8 cellular contexts compared by ENCODE assay signal in genomic region chr19:7925171-7925837, GRCh38. TPM values are rescaled to one million over a fixed set of nuclear protein-coding genes. Genes with fewer than 3 reads are reported as not detected.
DNase-seq lines count a peak whose midpoint lies in the region; ATAC-seq, FAIRE-seq and TF ChIP-seq lines count a peak whose summit lies in the region.

No MANE protein-coding gene starts in this region.

- peak overlapping the region; percentile 100 for H3K4me2 ChIP-seq in A549

- H3K4me3 ChIP-seq in A549 (peak overlapping the region; percentile 82), lower leg skin (ENCODE audit: low read depth, poor library complexity, severe bottlenecking) (peak overlapping the region; percentile 11)

- peak; percentile 21 to 47; a peak in 4 of 5 replicates for TF ChIP-seq RAD21 in A549 (conservative IDR thresholded peaks at IDR 0.05 in 1 of 2, IDR thresholded peaks at IDR 0.05 in 1 of 2)

- intact Hi-C loops in lower leg skin (cut with DNase I; ENCODE audit: low total_unique reads): loop anchor here (5.0 kb wide), 1 partner anchor 73 kb away; no protein-coding TSS in a partner anchor

- no peaks in the 10 kb centered on the region for H3K9me3 ChIP-seq in A549

- WGBS in A549 (ENCODE audit: missing lambda C conversion rate): no CpG with 5 or more reads among the region's 95 CpGs
- WGBS in lower leg skin, 2 donors: 0 to 1% methylated on average over 14 to 30 of the region's 95 CpGs

- H3K27ac ChIP-seq in A549: peak overlapping the region; percentile 80 to 92

- no peak for TF ChIP-seq POLR2A in A549 (IDR thresholded peaks at IDR 0.05; ENCODE audit: low read length)
- TF ChIP-seq POLR2A in lower leg skin (IDR thresholded peaks at IDR 0.05): no peak

- peaks cover 28% of the 10 kb centered on the region for H3K4me1 ChIP-seq in A549

- TF ChIP-seq CTCF in A549 (IDR thresholded peaks at IDR 0.05) (peak; percentile 79), GM20000 (IDR thresholded peaks at IDR 0.05; ENCODE audit: extremely low read depth, missing control alignments) (peak; percentile 87), lower leg skin (IDR thresholded peaks at IDR 0.05) (no peak)

- peak; percentile 71 to 75 for DNase-seq in A549 (ENCODE audit: low read depth in 1 of 2, low spot score in 1 of 2)
- peak; percentile 93 for DNase-seq in GM20000 (ENCODE audit: low spot score)
- peak; percentile 81 to 90 for DNase-seq in NCI-H446 (lab: John Stamatoyannopoulos, UW)
- peak; percentile 75 for DNase-seq in activated CD4-positive, CD25-positive, alpha-beta regulatory T cell treated with anti-CD3 and anti-CD28 coated beads, Interleukin-2, amount 50 U/mL, for 72 hours
- DNase-seq in cerebellar cortex (ENCODE audit: low spot score): peak; percentile 69
- peak in 1 of 2 donors; percentile 94 for DNase-seq in lower leg skin (ENCODE audit: low spot score in 2 of 2)
- peak; percentile 62 to 63 (median 63) for DNase-seq in stimulated activated CD4-positive, alpha-beta T cell treated with anti-CD3 and anti-CD28 coated beads, TNF-alpha, amount 100 ng/mL, for 4 hours (ENCODE audit: low read depth in 3 of 3)

- POLR2A ChIA-PET in A549 (lab: Yijun Ruan, JAX): no interaction called here

- TF ChIP-seq EP300 in A549 (IDR thresholded peaks at IDR 0.05): no peak

- CTCF ChIA-PET in A549 (lab: Yijun Ruan, JAX): no interaction called here

- ATAC-seq in A549 (peak; percentile 48 to 55; a peak in 5 of 6 replicates), HG02970 (IDR thresholded peaks at IDR 0.05; ENCODE audit: low FRiP score, unreplicated experiment) (no peak)

- FAIRE-seq in A549 (lab: Jason Lieb, UNC): no peak

TF ChIP-seq in A549, 52 proteins besides CTCF, POLR2A, EP300 and RAD21 (continues in another document):
- TF ChIP-seq PHF8 (IDR thresholded peaks at IDR 0.05; ENCODE audit: borderline replicate concordance, low read depth) (no peak), TFCP2L1 (CRISPR knock-in tag; IDR thresholded peaks at IDR 0.05) (no peak), SREBF2 (IDR thresholded peaks at IDR 0.05) (no peak), MYC (IDR thresholded peaks at IDR 0.05; ENCODE audit: borderline replicate concordance, low read length) (no peak), CBX8 (IDR thresholded peaks at IDR 0.05) (no peak), MAFK (IDR thresholded peaks at IDR 0.05; ENCODE audit: partially characterized antibody) (no peak), RFX5 (IDR thresholded peaks at IDR 0.05) (no peak), NPAS2 (CRISPR knock-in tag; IDR thresholded peaks at IDR 0.05; ENCODE audit: borderline replicate concordance) (no peak), CEBPB (IDR thresholded peaks at IDR 0.05) (no peak), NR3C1 (IDR thresholded peaks at IDR 0.05) (no peak), CHD4 (IDR thresholded peaks at IDR 0.05; ENCODE audit: borderline replicate concordance) (no peak), HOXB5 (CRISPR knock-in tag; IDR thresholded peaks at IDR 0.05) (peak; percentile 69; the same call in 1 of the 2 replicates), ESRRA (IDR thresholded peaks at IDR 0.05; ENCODE audit: borderline replicate concordance, low read length) (no peak), EHF (CRISPR knock-in tag; IDR thresholded peaks at IDR 0.05) (no peak), GATA3 (IDR thresholded peaks at IDR 0.05; ENCODE audit: borderline replicate concordance) (no peak), CBX2 (IDR thresholded peaks at IDR 0.05; ENCODE audit: borderline replicate concordance, low read depth) (no peak), MAZ (IDR thresholded peaks at IDR 0.05; ENCODE audit: borderline replicate concordance, low read depth, low read length) (no peak), BCL3 (IDR thresholded peaks at IDR 0.05) (no peak), KDM5A (IDR thresholded peaks at IDR 0.05) (no peak), USF2 (IDR thresholded peaks at IDR 0.05) (no peak), NFE2L2 (conservative IDR thresholded peaks at IDR 0.05; ENCODE audit: low read length) (no peak), PBX3 (IDR thresholded peaks at IDR 0.05) (no peak), HEYL (CRISPR knock-in tag; IDR thresholded peaks at IDR 0.05) (no peak), FOSB (CRISPR knock-in tag; IDR thresholded peaks at IDR 0.05) (no peak), CHD2 (IDR thresholded peaks at IDR 0.05; ENCODE audit: low read length, partially characterized antibody) (no peak), SMC3 (IDR thresholded peaks at IDR 0.05) (peak; percentile 58), FOSL2 (IDR thresholded peaks at IDR 0.05) (no peak), FOSL2 (CRISPR knock-in tag; IDR thresholded peaks at IDR 0.05) (no peak), HDAC2 (IDR thresholded peaks at IDR 0.05) (no peak), MAX (IDR thresholded peaks at IDR 0.05) (peak; percentile 98), JUNB (IDR thresholded peaks at IDR 0.05) (no peak)

RNA-seq across cellular contexts. Expression of gene CTXN1, which starts 0.6 kb away (rescaled TPM):
- 0.79 and 1.2 TPM in 2 replicates for polyA plus RNA-seq in A549 (2011; rRNA removed)
- 10.8 and 16.5 TPM in 2 replicates for polyA plus RNA-seq in A549 (2012; cell fraction: cytosol; rRNA removed)
- polyA plus RNA-seq in A549 (2012; cell fraction: nucleus; rRNA removed): 11.0 and 16.2 TPM in 2 replicates
- 7.9 to 10.7 TPM (median 9.9 TPM) in 3 replicates for polyA plus RNA-seq in A549 (2017; fragmentation: RNase III; extraction: RNeasy Plus Mini Kit Qiagen cat#74134 plus additional on column Dnase treatment)
- 0.33 and 0.78 TPM in 2 replicates for polyA minus RNA-seq in A549 (2011; rRNA and poly(A)+ RNA removed)
- total RNA-seq in lower leg skin: 1 to 10 TPM; 4.0 to 4.8 (median 4.0) TPM

RNA-seq across cellular contexts. Expression of gene SNAPC2, which starts 5.2 kb away (rescaled TPM):
- polyA plus RNA-seq in A549 (2011; rRNA removed) (8.8 and 9.2 TPM in 2 replicates), A549 (2017; fragmentation: RNase III; extraction: RNeasy Plus Mini Kit Qiagen cat#74134 plus additional on column Dnase treatment) (13.4 to 13.8 TPM (median 13.8 TPM) in 3 replicates)
- 17.1 and 22.8 TPM in 2 replicates for polyA plus RNA-seq in A549 (2012; cell fraction: cytosol; rRNA removed)
- 20.9 and 24.4 TPM in 2 replicates for polyA plus RNA-seq in A549 (2012; cell fraction: nucleus; rRNA removed)
- 8.2 and 10.5 TPM in 2 replicates for polyA minus RNA-seq in A549 (2011; rRNA and poly(A)+ RNA removed)
- total RNA-seq in lower leg skin: 10 to 100 TPM; 15.7 to 26.4 (median 24.6) TPM

RNA-seq across cellular contexts. Expression of gene TGFBR3L, which starts 10.7 kb away (rescaled TPM):
- polyA plus RNA-seq in A549 (2011; rRNA removed) (0.21 and 0.40 TPM in 2 replicates), A549 (2017; fragmentation: RNase III; extraction: RNeasy Plus Mini Kit Qiagen cat#74134 plus additional on column Dnase treatment) (0.70 to 1.4 TPM (median 1.2 TPM) in 3 replicates)
- polyA plus RNA-seq in A549 (2012; cell fraction: cytosol; rRNA removed): 1.2 and 2.0 TPM in 2 replicates
- 1.2 and 3.0 TPM in 2 replicates for polyA plus RNA-seq in A549 (2012; cell fraction: nucleus; rRNA removed)
- polyA minus RNA-seq in A549 (2011; rRNA and poly(A)+ RNA removed): 0.39 TPM in 1 of 2 replicates, not detected in the other
- 1 to 10 TPM in 3 of 4 donors, not detected in 1; 1.5 to 3.7 (median 2.1) TPM for total RNA-seq in lower leg skin

RNA-seq across cellular contexts. Expression of gene TIMM44, which starts 18.2 kb away (rescaled TPM):
- polyA plus RNA-seq in A549 (2011; rRNA removed) (23.0 and 53.2 TPM in 2 replicates), A549 (2017; fragmentation: RNase III; extraction: RNeasy Plus Mini Kit Qiagen cat#74134 plus additional on column Dnase treatment) (29.7 to 37.9 TPM (median 33.4 TPM) in 3 replicates)
- polyA plus RNA-seq in A549 (2012; cell fraction: cytosol; rRNA removed): 69.3 and 79.1 TPM in 2 replicates
- polyA plus RNA-seq in A549 (2012; cell fraction: nucleus; rRNA removed): 132 and 180 TPM in 2 replicates
- 22.9 and 24.2 TPM in 2 replicates for polyA minus RNA-seq in A549 (2011; rRNA and poly(A)+ RNA removed)
- total RNA-seq in lower leg skin: 100 to 1,000 TPM in 1 of 4 donors, 10 to 100 TPM in 3; 36.8 to 119 (median 51.7) TPM

RNA-seq across cellular contexts. Expression of gene MAP2K7, which starts 21.6 kb away (rescaled TPM):
- polyA plus RNA-seq in A549 (2011; rRNA removed): 5.5 TPM in 2 replicates
- 9.3 and 12.9 TPM in 2 replicates for polyA plus RNA-seq in A549 (2012; cell fraction: cytosol; rRNA removed)
- polyA plus RNA-seq in A549 (2012; cell fraction: nucleus; rRNA removed): 37.3 and 41.7 TPM in 2 replicates
- polyA plus RNA-seq in A549 (2017; fragmentation: RNase III; extraction: RNeasy Plus Mini Kit Qiagen cat#74134 plus additional on column Dnase treatment): 17.4 to 19.4 TPM (median 19.3 TPM) in 3 replicates
- 6.1 and 9.4 TPM in 2 replicates for polyA minus RNA-seq in A549 (2011; rRNA and poly(A)+ RNA removed)
- total RNA-seq in lower leg skin: 10 to 100 TPM; 23.1 to 47.8 (median 30.9) TPM

Comparison
In these comparisons a context has a peak if more than half of its experiments do, and no peak if none do; other contexts are left out.
1. CTCF ChIP-seq: peak in A549 (single experiment) and GM20000 (single experiment); none in lower leg skin (0 of 3).